In genomic region chr6:41336824-41337223, GRCh38 we compare ENCODE assay signal across 25 cellular contexts. TPM values are rescaled to one million over a fixed set of nuclear protein-coding genes. Genes with fewer than 3 reads are reported as not detected.
A peak's percentile ranks its signal among the peaks of the same experiment; 100 is the strongest.
DNase-seq lines count a peak whose midpoint lies in the region; ATAC-seq and TF ChIP-seq lines count a peak whose summit lies in the region.
"Had no signal": no experiment of that assay in that cellular context is flagged by ENCODE, and none has a peak within 500 bp of the region (broad histone marks: within the 10 kb centered on the region; RNA-seq: fewer than 3 reads in every experiment).

No MANE protein-coding gene starts in this region.

- CTCF ChIA-PET in CD8-positive, alpha-beta memory T cell (lab: Charles Lee): no interaction called here
- CTCF ChIA-PET in HEK293 (lab: Yijun Ruan, JAX): interaction anchor here (0.8 to 4.6 kb wide), 5 partner anchors 17 to 107 kb away, joined by 3 to 25 read pairs (median 13); no protein-coding TSS in a partner anchor

- no peaks in the 10 kb centered on the region for H3K27me3 ChIP-seq in CD8-positive, alpha-beta memory T cell (ENCODE audit: insufficient read depth, low read length, poor library complexity, severe bottlenecking)
- H3K27me3 ChIP-seq: right lobe of liver, thyroid gland had no signal

- DNase-seq in CD8-positive, alpha-beta memory T cell: no peak
- peak; percentile 68 for DNase-seq in NCI-H2227 treated with DMSO at 0.1 percent for 48 hours (lab: John Stamatoyannopoulos, UW)
- DNase-seq in effector memory CD8-positive, alpha-beta T cell: no peak
- DNase-seq in effector CD8-positive, alpha-beta T cell (lab: John Stamatoyannopoulos, UW): no peak
- no peak for DNase-seq in SIG-M5 (lab: John Stamatoyannopoulos, UW)
- DNase-seq in kidney glomerular epithelial cell (lab: John Stamatoyannopoulos, UW): no peak
- DNase-seq: activated CD4-positive, alpha-beta T cell treated with anti-CD3 and anti-CD28 coated beads, Interleukin-2, amount 50 U/mL, for 48 hours; activated CD4-positive, CD25-positive, alpha-beta regulatory T cell; activated naive CD8-positive, alpha-beta T cell treated with anti-CD3 and anti-CD28 coated beads for 36 hours; CD4-positive, CD25-positive, alpha-beta regulatory T cell; central memory CD4-positive, alpha-beta T cell; MG63; NCI-H2107; NCI-H774; right lobe of liver; stimulated activated CD4-positive, alpha-beta T cell treated with anti-CD3 and anti-CD28 coated beads, Interleukin-15, amount 100 ng/mL, for 24 hours; stimulated activated naive CD8-positive, alpha-beta T cell treated with anti-CD3 and anti-CD28 coated beads, Interleukin-15, amount 100 ng/mL, for 72 hours; SW 1271; thyroid gland had no signal

- H3K4me3 Mint-ChIP-seq in CD8-positive, alpha-beta memory T cell: no peak overlapping the region
- no peak overlapping the region for H3K4me3 Mint-ChIP-seq in effector memory CD8-positive, alpha-beta T cell
- H3K4me3 Mint-ChIP-seq: activated naive CD8-positive, alpha-beta T cell treated with anti-CD3 and anti-CD28 coated beads for 36 hours; CD4-positive, CD25-positive, alpha-beta regulatory T cell had no signal

- H3K27ac Mint-ChIP-seq in CD8-positive, alpha-beta memory T cell: peak overlapping the region in 7 of 8 donors; percentile 51 to 97 (median 95)
- H3K27ac Mint-ChIP-seq in effector memory CD8-positive, alpha-beta T cell: peak overlapping the region; percentile 95 to 98
- H3K27ac Mint-ChIP-seq: activated naive CD8-positive, alpha-beta T cell treated with anti-CD3 and anti-CD28 coated beads for 36 hours; CD4-positive, CD25-positive, alpha-beta regulatory T cell had no signal

- no peak for TF ChIP-seq CTCF in HEK293 (tag by site-specific recombination; IDR thresholded peaks at IDR 0.05)

- no peak overlapping the region for H3K27ac ChIP-seq in CD8-positive, alpha-beta memory T cell (ENCODE audit: low read depth, low read length)
- H3K27ac ChIP-seq in HEK293 (ENCODE audit: extremely low read depth, low read depth, low read length): no peak overlapping the region
- H3K27ac ChIP-seq: right lobe of liver, thyroid gland had no signal

- H3K9me3 ChIP-seq in CD8-positive, alpha-beta memory T cell (ENCODE audit: low read length): no peaks in the 10 kb centered on the region
- no peaks in the 10 kb centered on the region for H3K9me3 ChIP-seq in HEK293 (ENCODE audit: control insufficient read depth, insufficient read depth, low read depth, low read length)
- H3K9me3 ChIP-seq: MG63, right lobe of liver, thyroid gland had no signal

- POLR2A ChIA-PET in CD8-positive, alpha-beta memory T cell (lab: Charles Lee): no interaction called here
- POLR2A ChIA-PET in HEK293 (lab: Yijun Ruan, JAX): no interaction called here

- no peaks in the 10 kb centered on the region for H3K36me3 Mint-ChIP-seq in CD8-positive, alpha-beta memory T cell
- peaks cover 16% of the 10 kb centered on the region for H3K36me3 Mint-ChIP-seq in effector memory CD8-positive, alpha-beta T cell (ENCODE audit: insufficient read depth)
- H3K36me3 Mint-ChIP-seq: activated naive CD8-positive, alpha-beta T cell treated with anti-CD3 and anti-CD28 coated beads for 36 hours; CD4-positive, CD25-positive, alpha-beta regulatory T cell had no signal

- peaks cover 36% of the 10 kb centered on the region for H3K4me1 ChIP-seq in CD8-positive, alpha-beta memory T cell (ENCODE audit: insufficient read depth, low read length)
- no peaks in the 10 kb centered on the region; the same call in 1 of the 2 replicates for H3K4me1 ChIP-seq in HEK293 (ENCODE audit: control insufficient read depth, insufficient read depth, low read length)
- H3K4me1 ChIP-seq: right lobe of liver, thyroid gland had no signal

- no peak overlapping the region for H3K4me3 ChIP-seq in CD8-positive, alpha-beta memory T cell (ENCODE audit: low read length)
- no peak overlapping the region for H3K4me3 ChIP-seq in HEK293 (ENCODE audit: low read depth, low read length)
- H3K4me3 ChIP-seq: MG63, right lobe of liver, thyroid gland had no signal

- no peak for ATAC-seq in effector memory CD8-positive, alpha-beta T cell (replicated peaks)
- ATAC-seq: stimulated activated naive CD8-positive, alpha-beta T cell treated with anti-CD3 and anti-CD28 coated beads, Interleukin-15, amount 100 ng/mL, for 72 hours had no signal

- peaks cover 0 to 1% (median 0%) of the 10 kb centered on the region in 5 donors for H3K9me3 Mint-ChIP-seq in CD8-positive, alpha-beta memory T cell
- H3K9me3 Mint-ChIP-seq in effector memory CD8-positive, alpha-beta T cell: no peaks in the 10 kb centered on the region
- H3K9me3 Mint-ChIP-seq: activated naive CD8-positive, alpha-beta T cell treated with anti-CD3 and anti-CD28 coated beads for 36 hours; stimulated activated naive CD8-positive, alpha-beta T cell treated with anti-CD3 and anti-CD28 coated beads, Interleukin-15, amount 100 ng/mL, for 72 hours had no signal

- H3K27me3 Mint-ChIP-seq in CD8-positive, alpha-beta memory T cell: peaks cover 0 to 4% of the 10 kb centered on the region in 2 donors
- H3K27me3 Mint-ChIP-seq in effector memory CD8-positive, alpha-beta T cell: peaks cover 0 to 11% of the 10 kb centered on the region in 2 donors
- H3K27me3 Mint-ChIP-seq: activated naive CD8-positive, alpha-beta T cell treated with anti-CD3 and anti-CD28 coated beads for 36 hours had no signal

- no peaks in the 10 kb centered on the region for H3K36me3 ChIP-seq in CD8-positive, alpha-beta memory T cell (ENCODE audit: insufficient read depth, low read length)
- H3K36me3 ChIP-seq in HEK293 (ENCODE audit: control insufficient read depth in 2 of 2, insufficient read depth in 1 of 2, low read length in 2 of 2): no peaks in the 10 kb centered on the region
- H3K36me3 ChIP-seq: MG63, right lobe of liver, thyroid gland had no signal

- H3K4me1 Mint-ChIP-seq in CD8-positive, alpha-beta memory T cell: peaks cover 45 to 57% (median 48%) of the 10 kb centered on the region in 3 donors
- peaks cover 44 to 46% of the 10 kb centered on the region in 2 donors for H3K4me1 Mint-ChIP-seq in effector memory CD8-positive, alpha-beta T cell (ENCODE audit: low read depth in 2 of 2)

TF ChIP-seq in HEK293, 187 proteins besides CTCF, POLR2A, EP300 and RAD21:
- TF ChIP-seq FEZF1 (tag by site-specific recombination; IDR thresholded peaks at IDR 0.05) (peak; percentile 25; the same call in 1 of the 2 replicates), PATZ1 (tag by site-specific recombination; IDR thresholded peaks at IDR 0.05) (no peak)

RNA-seq across cellular contexts. Expression of gene NCR2, which starts 1.4 kb away (rescaled TPM):
- total RNA-seq in CD8-positive, alpha-beta memory T cell: not detected
- not detected for polyA plus RNA-seq in CD8-positive, alpha-beta memory T cell
- total RNA-seq: astrocyte; CD4-positive, CD25-positive, alpha-beta regulatory T cell; kidney epithelial cell; lung microvascular endothelial cell; mucosa of gallbladder; posterior vena cava; right lobe of liver; thyroid gland had no signal
- polyA plus RNA-seq: CD4-positive, CD25-positive, alpha-beta regulatory T cell had no signal

RNA-seq across cellular contexts. Expression of gene TREM1, which starts 50.3 kb away (rescaled TPM):
- not detected for total RNA-seq in CD8-positive, alpha-beta memory T cell
- not detected for polyA plus RNA-seq in CD8-positive, alpha-beta memory T cell
- total RNA-seq: CD4-positive, CD25-positive, alpha-beta regulatory T cell; lung microvascular endothelial cell had no signal
